In genomic region chr3:191246034-191246433, GRCh38 we compare ENCODE assay signal across 11 cellular contexts. TPM values are rescaled to one million over a fixed set of nuclear protein-coding genes. Genes with fewer than 3 reads are reported as not detected.
DNase-seq lines count a peak whose midpoint lies in the region; ATAC-seq and TF ChIP-seq lines count a peak whose summit lies in the region.
"Not testable (repeated sequence)": the region's sequence is repeated elsewhere in the genome, so short reads cannot be mapped to it uniquely, and the experiment has no call there.
"Had no signal": no experiment of that assay in that cellular context is flagged by ENCODE, and none has a peak within 500 bp of the region (broad histone marks: within the 10 kb centered on the region; RNA-seq: fewer than 3 reads in every experiment).

No MANE protein-coding gene starts in this region.

- H3K4me3 ChIP-seq in DND-41 (ENCODE audit: low read depth in 1 of 2, low read length in 2 of 2) = not testable (repeated sequence)

- H3K79me2 ChIP-seq in DND-41 (ENCODE audit: insufficient read depth, low read length) = not testable (repeated sequence)

- not testable (repeated sequence) for H3K36me3 ChIP-seq in DND-41 (ENCODE audit: insufficient read depth, low read length)

- H3K27ac ChIP-seq in DND-41 (ENCODE audit: low read length) = not testable (repeated sequence)

- TF ChIP-seq CTCF in DND-41 (IDR thresholded peaks at IDR 0.05; ENCODE audit: borderline replicate concordance, extremely low read depth, low read length, poor library complexity, severe bottlenecking) = not testable (repeated sequence)

- not testable (repeated sequence) for H3K4me1 ChIP-seq in DND-41 (ENCODE audit: insufficient read depth, low read length)

- H3K4me2 ChIP-seq in DND-41 (ENCODE audit: insufficient read depth, low read length) = not testable (repeated sequence)

- not testable (repeated sequence) for H3K4me1 Mint-ChIP-seq in central memory CD8-positive, alpha-beta T cell

- not testable (repeated sequence) for H3K36me3 Mint-ChIP-seq in central memory CD8-positive, alpha-beta T cell (ENCODE audit: insufficient read depth)

- not testable (repeated sequence) for H3K27me3 Mint-ChIP-seq in central memory CD8-positive, alpha-beta T cell

- not testable (repeated sequence) for H3K9me3 Mint-ChIP-seq in central memory CD8-positive, alpha-beta T cell

- H3K4me3 Mint-ChIP-seq in central memory CD8-positive, alpha-beta T cell = not testable (repeated sequence)

- not testable (repeated sequence) for H3K27ac Mint-ChIP-seq in central memory CD8-positive, alpha-beta T cell (ENCODE audit: low read depth)

- ATAC-seq in DND-41 (ENCODE audit: insufficient read depth, low read depth) = peak; percentile 37; the same call in 1 of the 3 replicates
- peak; percentile 59 for ATAC-seq in GM18870 (IDR thresholded peaks at IDR 0.05; ENCODE audit: unreplicated experiment)
- peak; percentile 76 for ATAC-seq in GM21515 (IDR thresholded peaks at IDR 0.05; ENCODE audit: unreplicated experiment)
- peak; percentile 76 for ATAC-seq in HG02885 (IDR thresholded peaks at IDR 0.05; ENCODE audit: poor library complexity, unreplicated experiment)
- ATAC-seq in HG03442 (IDR thresholded peaks at IDR 0.05; ENCODE audit: unreplicated experiment) = peak; percentile 52
- ATAC-seq in central memory CD8-positive, alpha-beta T cell (replicated peaks; ENCODE audit: extremely low read depth, poor library complexity, severe bottlenecking) = peak; percentile 58

- not testable (repeated sequence) for H4K20me1 ChIP-seq in DND-41 (ENCODE audit: insufficient read depth, low read length)

- H3K27me3 ChIP-seq in DND-41 (ENCODE audit: insufficient read depth, low read length, poor library complexity) = not testable (repeated sequence)

- H3K9me3 ChIP-seq in DND-41 (ENCODE audit: insufficient read depth, low read length, severe bottlenecking) = not testable (repeated sequence)

- DNase-seq in DND-41; central memory CD8-positive, alpha-beta T cell (ENCODE audit: low spot score in 2 of 2): not testable (repeated sequence)
- DNase-seq in NOMO-1 treated with dmso at 0.1 percent for 144 hours (lab: John Stamatoyannopoulos, UW; ENCODE audit: unreplicated experiment) = peak; percentile 96
- DNase-seq in mucosa of gallbladder (ENCODE audit: low spot score) = peak; percentile 42

- not testable (repeated sequence) for H3K9ac ChIP-seq in DND-41 (ENCODE audit: low read depth, low read length)

- H2AFZ ChIP-seq in DND-41 (ENCODE audit: low read depth, low read length) = not testable (repeated sequence)

RNA-seq across cellular contexts. Expression of gene OSTN, which starts 47.0 kb away (rescaled TPM):
- total RNA-seq in mucosa of gallbladder = not detected
- total RNA-seq: kidney; natural killer cell treated with Interleukin-12 subunit alpha and Interleukin-12 subunit beta and Interleukin-15 and Interleukin-18, amount 100 ng/mL, for 72 hours; NCI-H460 had no signal
